In the genomic region with DNA sequence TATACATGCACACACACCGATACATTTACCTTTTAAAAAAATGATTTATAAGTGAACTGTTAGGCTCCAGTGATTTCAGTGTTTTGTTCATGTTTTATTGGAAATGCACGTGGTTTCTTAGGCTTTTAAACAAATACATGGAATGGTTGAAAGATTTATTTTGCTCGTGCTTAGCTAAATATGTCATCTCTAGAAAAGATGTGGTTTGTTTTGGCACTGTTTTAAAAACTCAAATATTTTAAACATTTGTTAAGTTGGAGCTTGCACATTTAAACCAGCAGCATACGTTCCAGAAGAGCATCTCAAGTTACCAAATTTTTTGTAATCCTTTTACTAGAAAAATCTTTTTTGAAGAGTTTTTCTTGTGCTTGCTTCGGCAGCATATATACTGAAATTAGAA, we compare ENCODE assay signal across 18 cellular contexts. TPM values are rescaled to one million over a fixed set of nuclear protein-coding genes. Genes with fewer than 3 reads are reported as not detected.
A peak's percentile ranks its signal among the peaks of the same experiment; 100 is the strongest.
DNase-seq lines count a peak whose midpoint lies in the region; ATAC-seq and TF ChIP-seq lines count a peak whose summit lies in the region.
"Had no signal": no experiment of that assay in that cellular context is flagged by ENCODE, and none has a peak within 500 bp of the region (broad histone marks: within the 10 kb centered on the region; RNA-seq: fewer than 3 reads in every experiment).

No MANE protein-coding gene starts in this region.

- H3K4me3 ChIP-seq in fibroblast of pulmonary artery (replicated peaks; ENCODE audit: low read depth, low read length), result no peak overlapping the region
- H3K4me3 ChIP-seq: GM23338 had no signal

- no peak for TF ChIP-seq CTCF in VCaP (conservative IDR thresholded peaks at IDR 0.05)
- no peak for TF ChIP-seq CTCF in fibroblast of pulmonary artery (IDR thresholded peaks at IDR 0.05; ENCODE audit: low read length, missing control alignments)

- DNase-seq in A172 (ENCODE audit: low spot score) (peak; percentile 0), GM04503 (ENCODE audit: low read depth) (peak; percentile 61), fibroblast of pulmonary artery (ENCODE audit: low read depth) (peak; percentile 37), HT-29 (ENCODE audit: low spot score) (no peak), GF-D8 (lab: John Stamatoyannopoulos, UW) (no peak)
- DNase-seq in stimulated activated naive CD4-positive, alpha-beta T cell (lab: John Stamatoyannopoulos, UW), result no peak
- DNase-seq: ACHN; activated T-cell treated with anti-CD3 and anti-CD28 coated beads, Interleukin-2, amount 50 U/mL, for 48 hours; brain microvascular endothelial cell; COR-L47; cortex of kidney; NCI-H2227 treated with DMSO at 0.1 percent for 48 hours; NK-92 treated with Interleukin-12 subunit alpha and Interleukin-12 subunit beta, amount 100 ng/mL, for 24 hours; T-helper 9 cell had no signal

- peak overlapping the region; percentile 84 for H3K27ac ChIP-seq in VCaP
- H3K27ac ChIP-seq: brain microvascular endothelial cell had no signal

- no peak for ATAC-seq in GM19452 (IDR thresholded peaks at IDR 0.05; ENCODE audit: unreplicated experiment)
- ATAC-seq: GM23338 had no signal

RNA-seq across cellular contexts. Expression of gene FOXA1, which starts 44.5 kb away (rescaled TPM):
- 1.4 and 1.7 TPM in 2 replicates for total RNA-seq in A172 (2014; rRNA removed; shearing (Covaris generic))
- 191 and 199 TPM in 2 replicates for total RNA-seq in HT-29 (2014; rRNA removed; shearing (Covaris generic))
- total RNA-seq: GM23338, RPMI7951 had no signal

RNA-seq across cellular contexts. Expression of gene TTC6, which starts 44.9 kb away (rescaled TPM):
- total RNA-seq in A172 (2014; rRNA removed; shearing (Covaris generic)), result 0.14 and 1.5 TPM in 2 replicates
- 6.2 and 6.3 TPM in 2 replicates for total RNA-seq in HT-29 (2014; rRNA removed; shearing (Covaris generic))
- total RNA-seq: GM23338, RPMI7951 had no signal

Comparison
In these comparisons a context has a peak if more than half of its experiments do, and no peak if none do; other contexts are left out.
1. DNase-seq: peak in A172 (single experiment), GM04503 (single experiment) and fibroblast of pulmonary artery (single experiment); none in stimulated activated naive CD4-positive, alpha-beta T cell (0 of 6), HT-29 (single experiment) and GF-D8 (single experiment).
2. RNA of gene FOXA1, which starts 44.5 kb away (total RNA-seq): 191 to 199 TPM in HT-29; 1.4 to 1.7 TPM in A172; every median in the first group is over 10 times any median in the second.